Comparison of ENCODE assay signal across 1 cellular context in the genomic region with DNA sequence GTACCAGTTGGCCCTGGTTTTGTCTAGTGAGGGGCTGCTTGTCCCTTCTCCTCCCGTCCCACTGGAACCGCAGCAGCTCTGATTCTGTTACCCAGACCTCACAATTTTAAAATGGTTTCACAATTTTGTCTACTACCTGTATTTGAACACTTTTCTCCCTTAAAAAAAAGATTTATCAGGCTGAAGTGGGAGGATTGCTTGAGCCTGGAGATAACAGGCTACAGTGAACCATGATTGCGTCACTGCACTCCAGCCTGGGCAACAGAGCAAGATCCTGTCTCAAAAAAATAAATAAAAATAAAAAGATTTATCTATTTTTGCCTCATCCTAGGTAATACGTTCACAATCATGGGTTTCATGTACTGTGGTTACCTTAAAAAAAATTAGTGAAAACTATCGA.
TF ChIP-seq lines count a peak whose summit lies in the region.

No MANE protein-coding gene starts in this region.

TF ChIP-seq in K562, 482 proteins besides CTCF, POLR2A, EP300 and RAD21 (continues in another document):
- no peak for TF ChIP-seq EWSR1 (IDR thresholded peaks at IDR 0.05; ENCODE audit: borderline replicate concordance, low read depth, partially characterized antibody)
- peak; percentile 88 to 91 for TF ChIP-seq KDM1A (IDR thresholded peaks at IDR 0.05)
- TF ChIP-seq ARNT (IDR thresholded peaks at IDR 0.05) = peak; percentile 39 to 45; a peak in 1 of 4 replicates
- peak; percentile 99 for TF ChIP-seq CEBPB (tag; IDR thresholded peaks at IDR 0.05)
- TF ChIP-seq ZNF77 (CRISPR knock-in tag; IDR thresholded peaks at IDR 0.05) = no peak
- TF ChIP-seq HIVEP1 (CRISPR knock-in tag; IDR thresholded peaks at IDR 0.05) = no peak
- TF ChIP-seq, protein P1, sequence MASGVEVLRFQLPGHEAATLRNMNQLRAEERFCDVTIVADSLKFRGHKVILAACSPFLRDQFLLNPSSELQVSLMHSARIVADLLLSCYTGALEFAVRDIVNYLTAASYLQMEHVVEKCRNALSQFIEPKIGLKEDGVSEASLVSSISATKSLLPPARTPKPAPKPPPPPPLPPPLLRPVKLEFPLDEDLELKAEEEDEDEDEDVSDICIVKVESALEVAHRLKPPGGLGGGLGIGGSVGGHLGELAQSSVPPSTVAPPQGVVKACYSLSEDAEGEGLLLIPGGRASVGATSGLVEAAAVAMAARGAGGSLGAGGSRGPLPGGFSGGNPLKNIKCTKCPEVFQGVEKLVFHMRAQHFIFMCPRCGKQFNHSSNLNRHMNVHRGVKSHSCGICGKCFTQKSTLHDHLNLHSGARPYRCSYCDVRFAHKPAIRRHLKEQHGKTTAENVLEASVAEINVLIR (CRISPR knock-in tag; IDR thresholded peaks at IDR 0.05) = peak; percentile 37; the same call in 1 of the 2 replicates
- peak; percentile 46 for TF ChIP-seq CBFA2T2 (conservative IDR thresholded peaks at IDR 0.05)
- TF ChIP-seq, protein P2, sequence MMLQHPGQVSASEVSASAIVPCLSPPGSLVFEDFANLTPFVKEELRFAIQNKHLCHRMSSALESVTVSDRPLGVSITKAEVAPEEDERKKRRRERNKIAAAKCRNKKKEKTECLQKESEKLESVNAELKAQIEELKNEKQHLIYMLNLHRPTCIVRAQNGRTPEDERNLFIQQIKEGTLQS (IDR thresholded peaks at IDR 0.05) = peak; percentile 96
- TF ChIP-seq, protein P2 (CRISPR knock-in tag; conservative IDR thresholded peaks at IDR 0.05) = no peak; the same call in 1 of the 2 replicates
- peak; percentile 95 for TF ChIP-seq BCOR (IDR thresholded peaks at IDR 0.05)
- peak; percentile 52; the same call in 1 of the 2 replicates for TF ChIP-seq TAL1 (IDR thresholded peaks at IDR 0.05)
- TF ChIP-seq FOSL1 (tag; conservative IDR thresholded peaks at IDR 0.05) = peak; percentile 48; the same call in 1 of the 2 replicates
- TF ChIP-seq, protein P3, sequence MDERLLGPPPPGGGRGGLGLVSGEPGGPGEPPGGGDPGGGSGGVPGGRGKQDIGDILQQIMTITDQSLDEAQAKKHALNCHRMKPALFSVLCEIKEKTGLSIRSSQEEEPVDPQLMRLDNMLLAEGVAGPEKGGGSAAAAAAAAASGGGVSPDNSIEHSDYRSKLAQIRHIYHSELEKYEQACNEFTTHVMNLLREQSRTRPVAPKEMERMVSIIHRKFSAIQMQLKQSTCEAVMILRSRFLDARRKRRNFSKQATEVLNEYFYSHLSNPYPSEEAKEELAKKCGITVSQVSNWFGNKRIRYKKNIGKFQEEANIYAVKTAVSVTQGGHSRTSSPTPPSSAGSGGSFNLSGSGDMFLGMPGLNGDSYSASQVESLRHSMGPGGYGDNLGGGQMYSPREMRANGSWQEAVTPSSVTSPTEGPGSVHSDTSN (CRISPR knock-in tag; IDR thresholded peaks at IDR 0.05; ENCODE audit: low read depth) = no peak
- TF ChIP-seq, protein P3 (tag; conservative IDR thresholded peaks at IDR 0.05; ENCODE audit: low read depth) = 0 out of 2 replicates have a peak, but pooled peaks have one; percentile 5
- no peak for TF ChIP-seq ZNF347 (CRISPR knock-in tag; IDR thresholded peaks at IDR 0.05; ENCODE audit: low read depth)
- peak; percentile 63 to 76; a peak in 2 of 4 replicates for TF ChIP-seq RCOR1 (IDR thresholded peaks at IDR 0.05; ENCODE audit: borderline replicate concordance in 1 of 2, low read depth in 2 of 2, low read length in 2 of 2)
- TF ChIP-seq JUND (IDR thresholded peaks at IDR 0.05; ENCODE audit: borderline replicate concordance, low read depth, low read length) = peak; percentile 80
- peak; percentile 36; the same call in 2 of the 3 replicates for TF ChIP-seq JUND (tag; IDR thresholded peaks at IDR 0.05; ENCODE audit: borderline replicate concordance, low read depth, low read length)
- TF ChIP-seq DPF2 (IDR thresholded peaks at IDR 0.05) = peak; percentile 77; the same call in 1 of the 2 replicates
- TF ChIP-seq TRIM24 (IDR thresholded peaks at IDR 0.05) = peak; percentile 65 to 82
- 0 out of 2 replicates have a peak, but pooled peaks have one; percentile 36 for TF ChIP-seq CBX1 (IDR thresholded peaks at IDR 0.05; ENCODE audit: low read depth)
- TF ChIP-seq ZNF197 (CRISPR knock-in tag; IDR thresholded peaks at IDR 0.05; ENCODE audit: low read depth) = 0 out of 2 replicates have a peak, but pooled peaks have one; percentile 32
- TF ChIP-seq, protein P4, sequence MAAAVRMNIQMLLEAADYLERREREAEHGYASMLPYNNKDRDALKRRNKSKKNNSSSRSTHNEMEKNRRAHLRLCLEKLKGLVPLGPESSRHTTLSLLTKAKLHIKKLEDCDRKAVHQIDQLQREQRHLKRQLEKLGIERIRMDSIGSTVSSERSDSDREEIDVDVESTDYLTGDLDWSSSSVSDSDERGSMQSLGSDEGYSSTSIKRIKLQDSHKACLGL (CRISPR knock-in tag; IDR thresholded peaks at IDR 0.05; ENCODE audit: borderline replicate concordance, poor library complexity, severe bottlenecking) = no peak
- no peak for TF ChIP-seq CREBBP (IDR thresholded peaks at IDR 0.05; ENCODE audit: low read depth, low read length)
- TF ChIP-seq, protein P5, sequence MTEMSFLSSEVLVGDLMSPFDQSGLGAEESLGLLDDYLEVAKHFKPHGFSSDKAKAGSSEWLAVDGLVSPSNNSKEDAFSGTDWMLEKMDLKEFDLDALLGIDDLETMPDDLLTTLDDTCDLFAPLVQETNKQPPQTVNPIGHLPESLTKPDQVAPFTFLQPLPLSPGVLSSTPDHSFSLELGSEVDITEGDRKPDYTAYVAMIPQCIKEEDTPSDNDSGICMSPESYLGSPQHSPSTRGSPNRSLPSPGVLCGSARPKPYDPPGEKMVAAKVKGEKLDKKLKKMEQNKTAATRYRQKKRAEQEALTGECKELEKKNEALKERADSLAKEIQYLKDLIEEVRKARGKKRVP (CRISPR knock-in tag; IDR thresholded peaks at IDR 0.05) = 0 out of 2 replicates have a peak, but pooled peaks have one; percentile 40
- TF ChIP-seq CEBPG (CRISPR knock-in tag; IDR thresholded peaks at IDR 0.05) = peak; percentile 87
- TF ChIP-seq CEBPG (tag; conservative IDR thresholded peaks at IDR 0.05 in 1 of 2, IDR thresholded peaks at IDR 0.05 in 1 of 2) = peak; percentile 94 to 98
- peak; percentile 99 for TF ChIP-seq ZNF121 (CRISPR knock-in tag; conservative IDR thresholded peaks at IDR 0.05)
- 0 out of 4 replicates have a peak, but pooled peaks of 1 of the 2 experiments have one; percentile 8 for TF ChIP-seq TEAD1 (CRISPR knock-in tag; IDR thresholded peaks at IDR 0.05)
- no peak for TF ChIP-seq ZBTB8A (IDR thresholded peaks at IDR 0.05; ENCODE audit: partially characterized antibody)
- TF ChIP-seq CBX3 (IDR thresholded peaks at IDR 0.05; ENCODE audit: borderline replicate concordance in 1 of 2, low read length in 2 of 2) = peak in 1 of 2 experiments; percentile 64; a peak in 1 of 3 replicates
- TF ChIP-seq BACH1 (tag; IDR thresholded peaks at IDR 0.05) = peak; percentile 48; the same call in 1 of the 2 replicates
- TF ChIP-seq EGR1 (conservative IDR thresholded peaks at IDR 0.05) = 0 out of 2 replicates have a peak, but pooled peaks have one; percentile 16
- TF ChIP-seq HNRNPLL (IDR thresholded peaks at IDR 0.05; ENCODE audit: low read depth, low read length, poor library complexity, severe bottlenecking) = no peak
- TF ChIP-seq RBM25 (IDR thresholded peaks at IDR 0.05; ENCODE audit: low read depth, low read length, severe bottlenecking) = peak; percentile 96
- TF ChIP-seq ADNP (tag; IDR thresholded peaks at IDR 0.05) = peak; percentile 77; the same call in 1 of the 2 replicates
- TF ChIP-seq ZNF253 (CRISPR knock-in tag; conservative IDR thresholded peaks at IDR 0.05) = no peak
- peak; percentile 64 for TF ChIP-seq SMARCA4 (IDR thresholded peaks at IDR 0.05)
- TF ChIP-seq, protein P6, sequence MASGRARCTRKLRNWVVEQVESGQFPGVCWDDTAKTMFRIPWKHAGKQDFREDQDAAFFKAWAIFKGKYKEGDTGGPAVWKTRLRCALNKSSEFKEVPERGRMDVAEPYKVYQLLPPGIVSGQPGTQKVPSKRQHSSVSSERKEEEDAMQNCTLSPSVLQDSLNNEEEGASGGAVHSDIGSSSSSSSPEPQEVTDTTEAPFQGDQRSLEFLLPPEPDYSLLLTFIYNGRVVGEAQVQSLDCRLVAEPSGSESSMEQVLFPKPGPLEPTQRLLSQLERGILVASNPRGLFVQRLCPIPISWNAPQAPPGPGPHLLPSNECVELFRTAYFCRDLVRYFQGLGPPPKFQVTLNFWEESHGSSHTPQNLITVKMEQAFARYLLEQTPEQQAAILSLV (tag; IDR thresholded peaks at IDR 0.05) = peak; percentile 84
- TF ChIP-seq ZNF589 (CRISPR knock-in tag; IDR thresholded peaks at IDR 0.05; ENCODE audit: low read depth) = peak; percentile 86
- peak; percentile 68; the same call in 1 of the 2 replicates for TF ChIP-seq KLF16 (IDR thresholded peaks at IDR 0.05)
- 0 out of 2 replicates have a peak, but pooled peaks have one; percentile 54 for TF ChIP-seq CBX5 (IDR thresholded peaks at IDR 0.05; ENCODE audit: borderline replicate concordance, low read depth)
- TF ChIP-seq ARID1B (IDR thresholded peaks at IDR 0.05) = peak; percentile 75
- TF ChIP-seq PPARD (CRISPR knock-in tag; IDR thresholded peaks at IDR 0.05) = no peak
- TF ChIP-seq, protein P7, sequence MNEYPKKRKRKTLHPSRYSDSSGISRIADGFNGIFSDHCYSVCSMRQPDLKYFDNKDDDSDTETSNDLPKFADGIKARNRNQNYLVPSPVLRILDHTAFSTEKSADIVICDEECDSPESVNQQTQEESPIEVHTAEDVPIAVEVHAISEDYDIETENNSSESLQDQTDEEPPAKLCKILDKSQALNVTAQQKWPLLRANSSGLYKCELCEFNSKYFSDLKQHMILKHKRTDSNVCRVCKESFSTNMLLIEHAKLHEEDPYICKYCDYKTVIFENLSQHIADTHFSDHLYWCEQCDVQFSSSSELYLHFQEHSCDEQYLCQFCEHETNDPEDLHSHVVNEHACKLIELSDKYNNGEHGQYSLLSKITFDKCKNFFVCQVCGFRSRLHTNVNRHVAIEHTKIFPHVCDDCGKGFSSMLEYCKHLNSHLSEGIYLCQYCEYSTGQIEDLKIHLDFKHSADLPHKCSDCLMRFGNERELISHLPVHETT (CRISPR knock-in tag; conservative IDR thresholded peaks at IDR 0.05 in 1 of 2, IDR thresholded peaks at IDR 0.05 in 1 of 2) = peak in 1 of 2 experiments; percentile 71; a peak in 2 of 4 replicates
- TF ChIP-seq TCF3 (CRISPR knock-in tag; IDR thresholded peaks at IDR 0.05) = peak; percentile 49
- peak; percentile 90 for TF ChIP-seq ATF7 (IDR thresholded peaks at IDR 0.05)
- TF ChIP-seq, protein P8, sequence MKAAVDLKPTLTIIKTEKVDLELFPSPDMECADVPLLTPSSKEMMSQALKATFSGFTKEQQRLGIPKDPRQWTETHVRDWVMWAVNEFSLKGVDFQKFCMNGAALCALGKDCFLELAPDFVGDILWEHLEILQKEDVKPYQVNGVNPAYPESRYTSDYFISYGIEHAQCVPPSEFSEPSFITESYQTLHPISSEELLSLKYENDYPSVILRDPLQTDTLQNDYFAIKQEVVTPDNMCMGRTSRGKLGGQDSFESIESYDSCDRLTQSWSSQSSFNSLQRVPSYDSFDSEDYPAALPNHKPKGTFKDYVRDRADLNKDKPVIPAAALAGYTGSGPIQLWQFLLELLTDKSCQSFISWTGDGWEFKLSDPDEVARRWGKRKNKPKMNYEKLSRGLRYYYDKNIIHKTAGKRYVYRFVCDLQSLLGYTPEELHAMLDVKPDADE (conservative IDR thresholded peaks at IDR 0.05; ENCODE audit: control insufficient read depth, low read depth, low read length) = no peak
- TF ChIP-seq TBL1XR1 (IDR thresholded peaks at IDR 0.05; ENCODE audit: low read length in 2 of 2) = peak in 1 of 2 experiments; percentile 7; a peak in 1 of 4 replicates
- TF ChIP-seq SMARCE1 (IDR thresholded peaks at IDR 0.05) = peak; percentile 37; the same call in 1 of the 2 replicates
- TF ChIP-seq TEAD4 (IDR thresholded peaks at IDR 0.05; ENCODE audit: low read length) = peak; percentile 34; the same call in 1 of the 2 replicates
- TF ChIP-seq TEAD4 (CRISPR knock-in tag; IDR thresholded peaks at IDR 0.05; ENCODE audit: borderline replicate concordance) = no peak
- no peak for TF ChIP-seq ZNF174 (CRISPR knock-in tag; IDR thresholded peaks at IDR 0.05)
- TF ChIP-seq ZNF384 (IDR thresholded peaks at IDR 0.05; ENCODE audit: low read depth, low read length) = peak; percentile 37; the same call in 1 of the 2 replicates
- TF ChIP-seq CBFA2T3 (IDR thresholded peaks at IDR 0.05) = peak; percentile 73
- TF ChIP-seq DACH1 (IDR thresholded peaks at IDR 0.05; ENCODE audit: partially characterized antibody) = peak; percentile 33
- TF ChIP-seq NR2C1 (IDR thresholded peaks at IDR 0.05) = no peak
- TF ChIP-seq NR2C1 (tag; IDR thresholded peaks at IDR 0.05) = peak; percentile 57; the same call in 1 of the 2 replicates
- TF ChIP-seq TBP (optimal IDR thresholded peaks at IDR 0.05; ENCODE audit: low read depth, low read length) = peak; percentile 29
- TF ChIP-seq HDAC2 (IDR thresholded peaks at IDR 0.05) = peak; percentile 82
- TF ChIP-seq SMARCA5 (IDR thresholded peaks at IDR 0.05) = peak; percentile 94
- peak; percentile 37; the same call in 1 of the 2 replicates for TF ChIP-seq SP1 (CRISPR knock-in tag; IDR thresholded peaks at IDR 0.05)
- TF ChIP-seq, protein P9, sequence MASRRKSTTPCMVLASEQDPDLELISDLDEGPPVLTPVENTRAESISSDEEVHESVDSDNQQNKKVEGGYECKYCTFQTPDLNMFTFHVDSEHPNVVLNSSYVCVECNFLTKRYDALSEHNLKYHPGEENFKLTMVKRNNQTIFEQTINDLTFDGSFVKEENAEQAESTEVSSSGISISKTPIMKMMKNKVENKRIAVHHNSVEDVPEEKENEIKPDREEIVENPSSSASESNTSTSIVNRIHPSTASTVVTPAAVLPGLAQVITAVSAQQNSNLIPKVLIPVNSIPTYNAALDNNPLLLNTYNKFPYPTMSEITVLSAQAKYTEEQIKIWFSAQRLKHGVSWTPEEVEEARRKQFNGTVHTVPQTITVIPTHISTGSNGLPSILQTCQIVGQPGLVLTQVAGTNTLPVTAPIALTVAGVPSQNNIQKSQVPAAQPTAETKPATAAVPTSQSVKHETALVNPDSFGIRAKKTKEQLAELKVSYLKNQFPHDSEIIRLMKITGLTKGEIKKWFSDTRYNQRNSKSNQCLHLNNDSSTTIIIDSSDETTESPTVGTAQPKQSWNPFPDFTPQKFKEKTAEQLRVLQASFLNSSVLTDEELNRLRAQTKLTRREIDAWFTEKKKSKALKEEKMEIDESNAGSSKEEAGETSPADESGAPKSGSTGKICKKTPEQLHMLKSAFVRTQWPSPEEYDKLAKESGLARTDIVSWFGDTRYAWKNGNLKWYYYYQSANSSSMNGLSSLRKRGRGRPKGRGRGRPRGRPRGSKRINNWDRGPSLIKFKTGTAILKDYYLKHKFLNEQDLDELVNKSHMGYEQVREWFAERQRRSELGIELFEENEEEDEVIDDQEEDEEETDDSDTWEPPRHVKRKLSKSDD (conservative IDR thresholded peaks at IDR 0.05; ENCODE audit: low read length) = 0 out of 2 replicates have a peak, but pooled peaks have one; percentile 1
